3 cellular contexts compared by ENCODE assay signal in genomic region chr16:85874031-85874430, GRCh38. TPM values are rescaled to one million over a fixed set of nuclear protein-coding genes. Genes with fewer than 3 reads are reported as not detected.
"Had no signal": no experiment of that assay in that cellular context is flagged by ENCODE, and none has a peak within 500 bp of the region (broad histone marks: within the 10 kb centered on the region; RNA-seq: fewer than 3 reads in every experiment).

No MANE protein-coding gene starts in this region.

RNA-seq across cellular contexts. Expression of gene IRF8, which starts 24.9 kb away (rescaled TPM):
- total RNA-seq: endothelial cell of umbilical vein, fibroblast of lung, foreskin keratinocyte had no signal
